Comparison of ENCODE assay signal across 8 cellular contexts in genomic region chr2:111121028-111121872, GRCh38. TPM values are rescaled to one million over a fixed set of nuclear protein-coding genes. Genes with fewer than 3 reads are reported as not detected.
A peak's percentile ranks its signal among the peaks of the same experiment; 100 is the strongest.
DNase-seq lines count a peak whose midpoint lies in the region; ATAC-seq and TF ChIP-seq lines count a peak whose summit lies in the region.

No MANE protein-coding gene starts in this region.

- H3K27ac Mint-ChIP-seq in immature natural killer cell = peak overlapping the region; percentile 80 to 92 (median 87)

- peak overlapping the region; percentile 67 for H3K4me3 ChIP-seq in astrocyte of the spinal cord (ENCODE audit: low read depth, low read length)

- peak; percentile 20 for ATAC-seq in SK-N-SH treated with all-trans-retinoic acid at 6 μM for 48 hours
- no peak for ATAC-seq in GM18861 (IDR thresholded peaks at IDR 0.05; ENCODE audit: unreplicated experiment)

- CTCF ChIA-PET in GM10248 (lab: Yijun Ruan, JAX) = interaction anchor here (0.7 to 1.9 kb wide), 5 partner anchors 12 to 266 kb away, joined by 3 to 7 read pairs (median 3); no protein-coding TSS in a partner anchor

- peak overlapping the region; percentile 90 to 97 (median 95) for H3K4me3 Mint-ChIP-seq in immature natural killer cell

- H3K4me1 Mint-ChIP-seq in immature natural killer cell = peaks cover 52 to 54% of the 10 kb centered on the region in 2 donors

- POLR2A ChIA-PET in GM10248 (lab: Yijun Ruan, JAX) = interaction anchor here (0.8 to 1.7 kb wide), 5 partner anchors 22 to 78 kb away, joined by 3 to 8 read pairs (median 4); no protein-coding TSS in a partner anchor

- H3K9me3 Mint-ChIP-seq in immature natural killer cell = no peaks in the 10 kb centered on the region

- H3K27me3 Mint-ChIP-seq in immature natural killer cell (ENCODE audit: low read depth in 3 of 3) = peaks cover 30 to 54% (median 44%) of the 10 kb centered on the region in 3 donors

- peaks cover 2 to 15% (median 3%) of the 10 kb centered on the region in 3 donors for H3K36me3 Mint-ChIP-seq in immature natural killer cell

- TF ChIP-seq CTCF in GM10248 (IDR thresholded peaks at IDR 0.05; ENCODE audit: control extremely low read depth, extremely low read depth, low read depth, missing control alignments) = no peak
- TF ChIP-seq CTCF in astrocyte of the spinal cord (IDR thresholded peaks at IDR 0.05; ENCODE audit: low read depth, low read length) = no peak

- DNase-seq in GM10248 (ENCODE audit: extremely low spot score) (peak; percentile 34), HuH-7.5 (ENCODE audit: low spot score) (peak; percentile 40), astrocyte of the spinal cord (ENCODE audit: low read depth, low spot score) (peak; percentile 38), immature natural killer cell (peak; percentile 43 to 44 (median 44)), mesenteric fat pad (ENCODE audit: low spot score) (no peak)
- DNase-seq in stimulated activated CD4-positive, alpha-beta T cell treated with anti-CD3 and anti-CD28 coated beads, Interleukin-12 subunit alpha, Interleukin-12 subunit beta, amount 100 ng/mL, for 24 hours (ENCODE audit: low read depth in 2 of 2) = peak; percentile 21 to 35

- in situ Hi-C loops in astrocyte of the spinal cord (cut with HindIII; ENCODE audit: low sequenced_read_pairs) = no loop called here

TF ChIP-seq in SK-N-SH treated with all-trans-retinoic acid at 6 μM for 48 hours, 23 proteins besides CTCF, POLR2A, EP300 and RAD21:
- TF ChIP-seq GLIS3 (CRISPR knock-in tag; IDR thresholded peaks at IDR 0.05) (no peak), SNAI2 (CRISPR knock-in tag; IDR thresholded peaks at IDR 0.05) (no peak), ZC3H10 (CRISPR knock-in tag; IDR thresholded peaks at IDR 0.05) (no peak), TOX (CRISPR knock-in tag; IDR thresholded peaks at IDR 0.05; ENCODE audit: borderline replicate concordance) (no peak), CSRNP3 (CRISPR knock-in tag; IDR thresholded peaks at IDR 0.05) (no peak), ZNF8 (CRISPR knock-in tag; IDR thresholded peaks at IDR 0.05) (no peak), PPARA (CRISPR knock-in tag; IDR thresholded peaks at IDR 0.05; ENCODE audit: borderline replicate concordance) (no peak), RARB (CRISPR knock-in tag; IDR thresholded peaks at IDR 0.05) (no peak), ZFP30 (CRISPR knock-in tag; IDR thresholded peaks at IDR 0.05) (no peak), ISL1 (CRISPR knock-in tag; IDR thresholded peaks at IDR 0.05) (no peak), TSHZ2 (CRISPR knock-in tag; IDR thresholded peaks at IDR 0.05) (no peak), ESRRG (CRISPR knock-in tag; IDR thresholded peaks at IDR 0.05) (no peak), ZFP3 (CRISPR knock-in tag; IDR thresholded peaks at IDR 0.05) (no peak), OSR1 (CRISPR knock-in tag; IDR thresholded peaks at IDR 0.05) (no peak), CSDC2 (CRISPR knock-in tag; IDR thresholded peaks at IDR 0.05) (no peak), ARNTL (CRISPR knock-in tag; IDR thresholded peaks at IDR 0.05; ENCODE audit: borderline replicate concordance, low read depth) (no peak), ZNF565 (CRISPR knock-in tag; conservative IDR thresholded peaks at IDR 0.05; ENCODE audit: low read depth) (no peak), BACH2 (CRISPR knock-in tag; IDR thresholded peaks at IDR 0.05; ENCODE audit: borderline replicate concordance) (no peak)
- TF ChIP-seq, protein P1, sequence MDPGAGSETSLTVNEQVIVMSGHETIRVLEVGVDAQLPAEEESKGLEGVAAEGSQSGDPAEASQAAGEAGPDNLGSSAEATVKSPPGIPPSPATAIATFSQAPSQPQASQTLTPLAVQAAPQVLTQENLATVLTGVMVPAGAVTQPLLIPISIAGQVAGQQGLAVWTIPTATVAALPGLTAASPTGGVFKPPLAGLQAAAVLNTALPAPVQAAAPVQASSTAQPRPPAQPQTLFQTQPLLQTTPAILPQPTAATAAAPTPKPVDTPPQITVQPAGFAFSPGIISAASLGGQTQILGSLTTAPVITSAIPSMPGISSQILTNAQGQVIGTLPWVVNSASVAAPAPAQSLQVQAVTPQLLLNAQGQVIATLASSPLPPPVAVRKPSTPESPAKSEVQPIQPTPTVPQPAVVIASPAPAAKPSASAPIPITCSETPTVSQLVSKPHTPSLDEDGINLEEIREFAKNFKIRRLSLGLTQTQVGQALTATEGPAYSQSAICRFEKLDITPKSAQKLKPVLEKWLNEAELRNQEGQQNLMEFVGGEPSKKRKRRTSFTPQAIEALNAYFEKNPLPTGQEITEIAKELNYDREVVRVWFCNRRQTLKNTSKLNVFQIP (CRISPR knock-in tag; IDR thresholded peaks at IDR 0.05; ENCODE audit: borderline replicate concordance, low read depth) = no peak
- TF ChIP-seq, protein P2, sequence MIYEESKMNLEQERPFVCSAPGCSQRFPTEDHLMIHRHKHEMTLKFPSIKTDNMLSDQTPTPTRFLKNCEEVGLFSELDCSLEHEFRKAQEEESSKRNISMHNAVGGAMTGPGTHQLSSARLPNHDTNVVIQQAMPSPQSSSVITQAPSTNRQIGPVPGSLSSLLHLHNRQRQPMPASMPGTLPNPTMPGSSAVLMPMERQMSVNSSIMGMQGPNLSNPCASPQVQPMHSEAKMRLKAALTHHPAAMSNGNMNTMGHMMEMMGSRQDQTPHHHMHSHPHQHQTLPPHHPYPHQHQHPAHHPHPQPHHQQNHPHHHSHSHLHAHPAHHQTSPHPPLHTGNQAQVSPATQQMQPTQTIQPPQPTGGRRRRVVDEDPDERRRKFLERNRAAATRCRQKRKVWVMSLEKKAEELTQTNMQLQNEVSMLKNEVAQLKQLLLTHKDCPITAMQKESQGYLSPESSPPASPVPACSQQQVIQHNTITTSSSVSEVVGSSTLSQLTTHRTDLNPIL (CRISPR knock-in tag; IDR thresholded peaks at IDR 0.05; ENCODE audit: low read depth) = no peak

RNA-seq across cellular contexts. Expression of gene BCL2L11, which starts 0.5 kb away (rescaled TPM):
- 1 to 10 TPM; 2.0 to 5.4 (median 4.8) TPM for polyA plus RNA-seq in immature natural killer cell
- total RNA-seq in mesenteric fat pad = 9.0 TPM
